In the genomic region with DNA sequence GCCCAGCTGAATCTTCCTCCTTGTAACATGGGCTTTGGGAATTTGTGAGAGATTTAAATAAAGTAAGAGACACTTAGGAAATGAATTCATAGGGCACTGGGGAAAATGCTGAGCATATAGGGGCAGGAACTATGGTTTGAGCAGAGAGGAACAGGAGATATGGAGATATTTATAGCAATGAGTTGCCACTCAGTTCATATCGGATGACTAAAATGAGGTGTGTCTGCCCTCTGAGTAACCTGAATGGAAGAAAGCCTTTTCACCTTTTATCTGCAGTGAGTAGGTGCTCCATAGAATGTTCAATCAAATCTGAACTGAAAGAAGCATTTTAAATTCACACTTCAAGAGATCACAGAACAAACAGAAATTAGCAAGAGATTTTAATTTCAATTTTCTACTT, we compare ENCODE assay signal across 20 cellular contexts.
DNase-seq lines count a peak whose midpoint lies in the region; ATAC-seq and TF ChIP-seq lines count a peak whose summit lies in the region.
"Had no signal": no experiment of that assay in that cellular context is flagged by ENCODE, and none has a peak within 500 bp of the region (broad histone marks: within the 10 kb centered on the region; RNA-seq: fewer than 3 reads in every experiment).

No MANE protein-coding gene starts in this region.

- peaks cover 2% of the 10 kb centered on the region for H3K4me1 Mint-ChIP-seq in endodermal cell
- H3K4me1 Mint-ChIP-seq: CD14-positive monocyte had no signal

- no TSS peak for BruUV-seq in mammary epithelial cell (replicated peaks; lab: Mats Ljungman, UMichigan)
- BruUV-seq in PC-3 (replicated peaks; lab: Mats Ljungman, UMichigan): no TSS peak

- TF ChIP-seq CTCF in mammary epithelial cell (conservative IDR thresholded peaks at IDR 0.05 in 1 of 2, IDR thresholded peaks at IDR 0.05 in 1 of 2; ENCODE audit: extremely low read depth in 1 of 2, insufficient read depth in 1 of 2, low read depth in 1 of 2, low read length in 2 of 2): no peak
- no peak for TF ChIP-seq CTCF in breast epithelium (IDR thresholded peaks at IDR 0.05)
- TF ChIP-seq CTCF in PC-3 (conservative IDR thresholded peaks at IDR 0.05; ENCODE audit: low read depth, low read length): no peak
- no peak for TF ChIP-seq CTCF in uterus (IDR thresholded peaks at IDR 0.05)
- TF ChIP-seq CTCF in endodermal cell (conservative IDR thresholded peaks at IDR 0.05): no peak
- no peak for TF ChIP-seq CTCF in left lung (IDR thresholded peaks at IDR 0.05)

- CTCF ChIA-PET in mammary epithelial cell (lab: Charles Lee; ENCODE audit: low non-redundant PET) (no interaction called here), PC-3 (lab: Charles Lee) (no interaction called here)

- no peaks in the 10 kb centered on the region for H3K9me3 Mint-ChIP-seq in endodermal cell

- H3K36me3 Mint-ChIP-seq in endodermal cell (ENCODE audit: low read depth): no peaks in the 10 kb centered on the region
- H3K36me3 Mint-ChIP-seq: CD14-positive monocyte had no signal

- in situ Hi-C loops in mammary epithelial cell (cut with MboI; ENCODE audit: low sequenced_read_pairs in 2 of 2): no loop called here

- ATAC-seq in PC-3: peak; percentile 27; the same call in 1 of the 2 replicates
- peak; percentile 81 for ATAC-seq in esophagus mucosa
- no peak for ATAC-seq in left lung
- ATAC-seq: Panc1, SK-N-SH treated with all-trans-retinoic acid at 6 μM for 48 hours had no signal

- H3K27me3 Mint-ChIP-seq in endodermal cell (ENCODE audit: insufficient read depth): no peaks in the 10 kb centered on the region

- H3K4me3 ChIP-seq in mammary epithelial cell (replicated peaks in 1 of 3; ENCODE audit: insufficient read depth in 1 of 3, low read depth in 2 of 3, low read length in 3 of 3) (no peak overlapping the region), breast epithelium (no peak overlapping the region), PC-3 (ENCODE audit: low read length) (no peak overlapping the region), uterus (no peak overlapping the region), endodermal cell (ENCODE audit: low read length) (no peak overlapping the region), left lung (no peak overlapping the region)

- intact Hi-C loops in mammary epithelial cell (cut with micrococcal nuclease): no loop called here
- intact Hi-C loops in breast epithelium (cut with DNase I; ENCODE audit: low total_unique reads): no loop called here
- intact Hi-C loops in PC-3 (cut with micrococcal nuclease): no loop called here
- intact Hi-C loops in uterus (cut with DNase I; ENCODE audit: low total_unique reads): no loop called here
- intact Hi-C loops in left lung (cut with DNase I): no loop called here

- H3K4me2 ChIP-seq in mammary epithelial cell (ENCODE audit: insufficient read depth, low read depth, low read length): no peak overlapping the region
- H3K4me2 ChIP-seq in PC-3 (ENCODE audit: low read length): peak overlapping the region; percentile 41; the same call in 1 of the 2 replicates

- H3K27ac ChIP-seq in mammary epithelial cell (ENCODE audit: insufficient read depth, low read depth, low read length) (no peak overlapping the region), breast epithelium (no peak overlapping the region), PC-3 (ENCODE audit: low read length) (no peak overlapping the region), uterus (peak overlapping the region; percentile 31 to 78), endodermal cell (ENCODE audit: low read depth, low read length) (no peak overlapping the region), left lung (no peak overlapping the region)

- H4K20me1 ChIP-seq in mammary epithelial cell (ENCODE audit: insufficient read depth, low read length) (no peaks in the 10 kb centered on the region), PC-3 (ENCODE audit: low read length) (no peaks in the 10 kb centered on the region)

- no peak overlapping the region for H3K4me3 Mint-ChIP-seq in endodermal cell
- H3K4me3 Mint-ChIP-seq: CD14-positive monocyte had no signal

- H3K9me3 ChIP-seq in mammary epithelial cell (replicated peaks; ENCODE audit: insufficient read depth, low read length) (no peaks in the 10 kb centered on the region), breast epithelium (no peaks in the 10 kb centered on the region), PC-3 (ENCODE audit: low read length) (no peaks in the 10 kb centered on the region), uterus (no peaks in the 10 kb centered on the region), endodermal cell (ENCODE audit: control insufficient read depth, low read length) (no peaks in the 10 kb centered on the region), left lung (no peaks in the 10 kb centered on the region)

- H3K9ac ChIP-seq in mammary epithelial cell (ENCODE audit: insufficient read depth, low read length): no peak overlapping the region
- no peak overlapping the region for H3K9ac ChIP-seq in PC-3 (ENCODE audit: low read length)
- H3K9ac ChIP-seq in endodermal cell (ENCODE audit: extremely low read depth, low read length, poor library complexity, severe bottlenecking): no peak overlapping the region

- H3K79me2 ChIP-seq in mammary epithelial cell (ENCODE audit: insufficient read depth, low read length) (no peaks in the 10 kb centered on the region), PC-3 (ENCODE audit: low read length) (no peaks in the 10 kb centered on the region)

- POLR2A ChIA-PET in PC-3 (lab: Charles Lee; ENCODE audit: unreplicated experiment): no interaction called here

- no peaks in the 10 kb centered on the region for H3F3A ChIP-seq in PC-3 (ENCODE audit: low read length, unreplicated experiment)

- H3K27me3 ChIP-seq in mammary epithelial cell (ENCODE audit: insufficient read depth, low read length) (no peaks in the 10 kb centered on the region), breast epithelium (no peaks in the 10 kb centered on the region), PC-3 (ENCODE audit: low read length) (no peaks in the 10 kb centered on the region), uterus (no peaks in the 10 kb centered on the region), endodermal cell (ENCODE audit: control insufficient read depth, insufficient read depth, low read length, poor library complexity, severe bottlenecking) (no peaks in the 10 kb centered on the region), left lung (no peaks in the 10 kb centered on the region)

- peak; percentile 25 for DNase-seq in mammary epithelial cell
- DNase-seq in breast epithelium (ENCODE audit: low spot score in 2 of 2): no peak
- DNase-seq in PC-3: peak; percentile 34
- DNase-seq in uterus: no peak
- no peak for DNase-seq in endodermal cell
- no peak for DNase-seq in left lung
- no peak for DNase-seq in NCI-H446 treated with DMSO at 0.1 percent for 48 hours (lab: John Stamatoyannopoulos, UW)
- DNase-seq: 8988T, AML-193, DMS79, GOT3, NCI-H1092, NCI-H1436, NCI-H187 treated with DMSO at 0.1 percent for 48 hours, NCI-H510A, NCI-H748 treated with DMSO at 0.1 percent for 48 hours had no signal

- no peaks in the 10 kb centered on the region for H3K9me2 ChIP-seq in PC-3 (replicated peaks; ENCODE audit: low read length)

- TF ChIP-seq POLR2A in breast epithelium (IDR thresholded peaks at IDR 0.05) (no peak), uterus (IDR thresholded peaks at IDR 0.05) (no peak)

- no peaks in the 10 kb centered on the region for H3K36me3 ChIP-seq in mammary epithelial cell (ENCODE audit: insufficient read depth, low read length)
- no peaks in the 10 kb centered on the region for H3K36me3 ChIP-seq in breast epithelium
- H3K36me3 ChIP-seq in PC-3 (ENCODE audit: low read depth, low read length): no peaks in the 10 kb centered on the region
- H3K36me3 ChIP-seq in uterus: no peaks in the 10 kb centered on the region
- no peaks in the 10 kb centered on the region for H3K36me3 ChIP-seq in endodermal cell (ENCODE audit: control insufficient read depth, insufficient read depth, low read length)
- H3K36me3 ChIP-seq in left lung: no peaks in the 10 kb centered on the region

- H3K4me1 ChIP-seq in mammary epithelial cell (ENCODE audit: insufficient read depth, low read length) (no peaks in the 10 kb centered on the region), breast epithelium (no peaks in the 10 kb centered on the region), PC-3 (ENCODE audit: insufficient read depth, low read length) (peaks cover 17% of the 10 kb centered on the region), uterus (peaks cover 0 to 12% of the 10 kb centered on the region in 2 donors), endodermal cell (ENCODE audit: control insufficient read depth, insufficient read depth, low read length) (no peaks in the 10 kb centered on the region), left lung (no peaks in the 10 kb centered on the region)

- H3K27ac Mint-ChIP-seq in endodermal cell: no peak overlapping the region
- H3K27ac Mint-ChIP-seq: CD14-positive monocyte had no signal

- dilution Hi-C loops in mammary epithelial cell (cut with HindIII; ENCODE audit: low sequenced_read_pairs): no loop called here

- WGBS in mammary epithelial cell (ENCODE audit: low coverage, missing lambda C conversion rate): 78% methylated on average over 1 of the region's 1 CpG
- 95 to 100% methylated on average over 1 of the region's 1 CpG for WGBS in endodermal cell (ENCODE audit: insufficient coverage in 1 of 2, insufficient read length in 1 of 2), 2 experiments

- H2AFZ ChIP-seq in mammary epithelial cell (ENCODE audit: low read depth, low read length) (no peak overlapping the region), PC-3 (ENCODE audit: low read length) (no peak overlapping the region)

Comparison
In these comparisons a context has a peak if more than half of its experiments do, and no peak if none do; other contexts are left out.
1. DNase-seq: peak in mammary epithelial cell (single experiment) and PC-3 (single experiment); none in breast epithelium (0 of 2), uterus (0 of 2), endodermal cell (single experiment), left lung (0 of 2) and NCI-H446 treated with DMSO at 0.1 percent for 48 hours (single experiment).
2. H3K27ac ChIP-seq: peak in uterus (2 of 2); none in mammary epithelial cell (single experiment), breast epithelium (0 of 2), PC-3 (single experiment), endodermal cell (single experiment) and left lung (0 of 2).